ENCODE assay signal across 8 cellular contexts in the genomic region with DNA sequence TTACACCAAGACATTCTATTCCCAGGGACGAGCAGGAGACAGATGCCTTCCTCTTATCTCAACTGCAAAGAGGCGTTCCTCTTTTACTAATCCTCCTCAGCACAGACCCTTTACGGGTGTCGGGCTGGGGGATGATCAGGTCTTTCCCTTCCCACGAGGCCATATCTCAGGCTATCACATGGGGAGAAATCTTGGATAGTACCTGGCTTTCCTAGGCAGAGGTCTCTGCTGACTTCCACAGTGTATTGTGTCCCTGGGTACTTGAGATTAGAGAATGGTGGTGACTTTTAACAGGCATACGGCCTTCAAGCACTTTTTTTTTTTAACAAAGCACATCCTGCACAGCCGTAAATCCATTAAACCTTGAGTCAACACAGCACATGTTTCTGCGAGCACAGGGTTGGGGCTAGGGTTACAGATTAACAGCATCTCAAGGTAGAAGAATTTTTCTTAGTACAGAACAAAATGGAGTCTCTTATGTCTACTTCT. TPM values are rescaled to one million over a fixed set of nuclear protein-coding genes. Genes with fewer than 3 reads are reported as not detected.
DNase-seq lines count a peak whose midpoint lies in the region; ATAC-seq, FAIRE-seq and TF ChIP-seq lines count a peak whose summit lies in the region.
"Not testable (repeated sequence)": the region's sequence is repeated elsewhere in the genome, so short reads cannot be mapped to it uniquely, and the experiment has no call there.

No MANE protein-coding gene starts in this region.

- H3K79me2 ChIP-seq in HepG2 (ENCODE audit: insufficient read depth, low read length) = not testable (repeated sequence)

- POLR2A ChIA-PET in HepG2 (lab: Yijun Ruan, JAX) = not testable (repeated sequence)

- not testable (repeated sequence) for H3K36me3 ChIP-seq in SJCRH30; colonic mucosa; HepG2 (replicated peaks in 1 of 2; ENCODE audit: control insufficient read depth in 1 of 2, insufficient read depth in 2 of 2, low read length in 2 of 2)

- not testable (repeated sequence) for H3K9me3 Mint-ChIP-seq in progenitor cell of endocrine pancreas (ENCODE audit: low read depth)

- peak; percentile 56 for FAIRE-seq in HepG2 (lab: Jason Lieb, UNC)

- TF ChIP-seq EP300 in HepG2 (IDR thresholded peaks at IDR 0.05; ENCODE audit: low read depth in 2 of 2, low read length in 2 of 2) = 0 out of 4 replicates have a peak, but pooled peaks of 1 of the 2 experiments have one; percentile 15
- TF ChIP-seq EP300 in HepG2 (CRISPR knock-in tag; IDR thresholded peaks at IDR 0.05; ENCODE audit: borderline replicate concordance) = not testable (repeated sequence)

- peak overlapping the region; percentile 20 for H3K4me3 Mint-ChIP-seq in progenitor cell of endocrine pancreas (ENCODE audit: low read depth)

- H3K36me3 Mint-ChIP-seq in progenitor cell of endocrine pancreas (ENCODE audit: insufficient read depth) = not testable (repeated sequence)

- WGBS in HepG2 (ENCODE audit: low lambda C conversion rate) = under 1% methylated on average over 8 of the region's 8 CpGs

- TF ChIP-seq CTCF in colonic mucosa (IDR thresholded peaks at IDR 0.05); HepG2 (CRISPR knock-in tag; IDR thresholded peaks at IDR 0.05); progenitor cell of endocrine pancreas (IDR thresholded peaks at IDR 0.05; ENCODE audit: unreplicated experiment): not testable (repeated sequence)

- ATAC-seq in HepG2 = peak; percentile 18; the same call in 1 of the 3 replicates

- intact Hi-C loops in colonic mucosa (cut with DNase I); HepG2 (cut with micrococcal nuclease; ENCODE audit: unreplicated experiment): not testable (repeated sequence)

- not testable (repeated sequence) for TF ChIP-seq POLR2A in HepG2 (IDR thresholded peaks at IDR 0.05; ENCODE audit: insufficient read depth in 1 of 2, low read depth in 2 of 2, low read length in 2 of 2)

- peak overlapping the region; percentile 94 for H3K27ac Mint-ChIP-seq in progenitor cell of endocrine pancreas

- H3K4me2 ChIP-seq in HepG2 (ENCODE audit: low read depth, low read length) = peak overlapping the region; percentile 89

- BruUV-seq in HepG2 (replicated peaks; lab: Mats Ljungman, UMichigan) = not testable (repeated sequence)

- DNase-seq in ELF-1 (ENCODE audit: low read depth, low spot score) (peak; percentile 38), NCI-H146 treated with DMSO at 0.1 percent for 48 hours (lab: John Stamatoyannopoulos, UW; ENCODE audit: unreplicated experiment) (peak; percentile 15), NCI-H69 (lab: John Stamatoyannopoulos, UW) (peak; percentile 43), SJCRH30 (peak in 1 of 2 experiments; percentile 28), HepG2 (ENCODE audit: low spot score) (peak; percentile 40), ureter (ENCODE audit: low spot score) (peak; percentile 38)
- DNase-seq in colonic mucosa; progenitor cell of endocrine pancreas (ENCODE audit: low spot score, unreplicated experiment): not testable (repeated sequence)

- H3K4me3 ChIP-seq in SJCRH30 (peak overlapping the region; percentile 9), HepG2 (replicated peaks in 1 of 3; ENCODE audit: insufficient read depth in 1 of 3, low read depth in 2 of 3, low read length in 3 of 3) (peak overlapping the region; percentile 19 to 53 (median 31); a peak in 5 of 6 replicates)
- H3K4me3 ChIP-seq in colonic mucosa = not testable (repeated sequence)

- not testable (repeated sequence) for H3K27ac ChIP-seq in SJCRH30; HepG2 (ENCODE audit: extremely low read length, insufficient read depth, low read length)
- H3K27ac ChIP-seq in colonic mucosa = peak overlapping the region; percentile 67

- H2AFZ ChIP-seq in HepG2 (ENCODE audit: low read length) = peak overlapping the region; percentile 69

- H3K27me3 ChIP-seq in SJCRH30, colonic mucosa: not testable (repeated sequence)
- H3K27me3 ChIP-seq in HepG2 (ENCODE audit: control insufficient read depth in 1 of 2, insufficient read depth in 2 of 2, low read length in 2 of 2) = peaks cover 1 to 27% of the 10 kb centered on the region in 2 experiments; a peak in 2 of 5 replicates

- H3K4me1 ChIP-seq in SJCRH30 = not testable (repeated sequence)
- peaks cover 11% of the 10 kb centered on the region for H3K4me1 ChIP-seq in colonic mucosa
- H3K4me1 ChIP-seq in HepG2 (ENCODE audit: insufficient read depth, low read length) = peaks cover 17% of the 10 kb centered on the region

- H4K20me1 ChIP-seq in HepG2 (ENCODE audit: insufficient read depth, low read length) = not testable (repeated sequence)

- TF ChIP-seq RAD21 in HepG2 (CRISPR knock-in tag; IDR thresholded peaks at IDR 0.05) = not testable (repeated sequence)

- not testable (repeated sequence) for H3K9me3 ChIP-seq in SJCRH30 (replicated peaks); colonic mucosa; HepG2 (ENCODE audit: low read length)

- in situ Hi-C loops in HepG2 (cut with HindIII; ENCODE audit: extremely low pct_ligation_motif_present, low pct_unique_long_range_greater_than_20kb) = not testable (repeated sequence)

- peak overlapping the region in 1 of 2 donors; percentile 51 for H3K9ac ChIP-seq in colonic mucosa (ENCODE audit: low read depth in 2 of 2, low read length in 2 of 2)
- H3K9ac ChIP-seq in HepG2 (ENCODE audit: insufficient read depth, low read depth, low read length) = peak overlapping the region; percentile 38; the same call in 1 of the 2 replicates

- H3K4me1 Mint-ChIP-seq in progenitor cell of endocrine pancreas (ENCODE audit: low read depth) = peaks cover 13% of the 10 kb centered on the region

- CTCF ChIA-PET in HepG2 (lab: Yijun Ruan, JAX; ENCODE audit: low intra/inter-chr PET ratio, low total read pairs) = not testable (repeated sequence)

- not testable (repeated sequence) for H3K27me3 Mint-ChIP-seq in progenitor cell of endocrine pancreas

RNA-seq across cellular contexts. Expression of gene MYO7B, which starts 7.6 kb away (rescaled TPM):
- 2.7 and 3.7 TPM in 2 replicates for total RNA-seq in SJCRH30 (2014; rRNA removed; shearing (Covaris generic))
- 100 to 1,000 TPM; 159 to 218 TPM for total RNA-seq in colonic mucosa
- total RNA-seq in HepG2 (2016; rRNA removed; fragmentation: Illumina TruSeq; extraction: Trizol) = not detected in 2 replicates
- total RNA-seq in HepG2 (2016; cell fraction: cytosol; rRNA removed; fragmentation: Illumina TruSeq; extraction: Trizol; ENCODE audit: low read depth) = not detected in 2 replicates
- total RNA-seq in HepG2 (2016; cell fraction: insoluble cytoplasmic fraction; rRNA removed; fragmentation: Illumina TruSeq; extraction: Trizol) = not detected in 2 replicates
- total RNA-seq in HepG2 (2016; cell fraction: membrane; rRNA removed; fragmentation: Illumina TruSeq; extraction: Trizol) = not detected in 2 replicates
- total RNA-seq in HepG2 (2016; cell fraction: nucleus; rRNA removed; fragmentation: Illumina TruSeq; extraction: Trizol) = not detected in 2 replicates
- polyA plus RNA-seq in HepG2 (2011; rRNA removed) = 0.03 TPM in 1 of 2 replicates, not detected in the other
- 0.01 TPM in 1 of 2 replicates, not detected in the other for polyA plus RNA-seq in HepG2 (2011; cell fraction: cytosol; rRNA removed)
- polyA plus RNA-seq in HepG2 (2011; cell fraction: nucleus; rRNA removed) = 0.11 and 0.12 TPM in 2 replicates
- polyA plus RNA-seq in HepG2 (2012) = not detected in 2 replicates
- not detected in 2 replicates for polyA plus RNA-seq in HepG2 (2016; cell fraction: cytosol; fragmentation: Illumina TruSeq; extraction: Trizol; ENCODE audit: low read depth)
- polyA plus RNA-seq in HepG2 (2016; cell fraction: insoluble cytoplasmic fraction; fragmentation: Illumina TruSeq; extraction: Trizol; ENCODE audit: low read depth) = not detected in 2 replicates
- not detected in 2 replicates for polyA plus RNA-seq in HepG2 (2016; cell fraction: membrane; fragmentation: Illumina TruSeq; extraction: Trizol; ENCODE audit: low read depth)
- polyA plus RNA-seq in HepG2 (2016; cell fraction: nucleus; fragmentation: Illumina TruSeq; extraction: Trizol; ENCODE audit: insufficient read depth, low read depth) = not detected in 2 replicates
- polyA minus RNA-seq in HepG2 (2011; rRNA and poly(A)+ RNA removed; ENCODE audit: low replicate concordance) = 0.02 TPM in 1 of 2 replicates, not detected in the other
- polyA minus RNA-seq in HepG2 (2011; cell fraction: cytosol; rRNA and poly(A)+ RNA removed) = not detected in 2 replicates
- not detected in 2 replicates for polyA minus RNA-seq in HepG2 (2011; cell fraction: nucleus; rRNA and poly(A)+ RNA removed)
- 0.64 TPM in 1 of 2 replicates, not detected in the other for total RNA-seq in progenitor cell of endocrine pancreas
- total RNA-seq in ureter = 0.78 TPM

RNA-seq across cellular contexts. Expression of gene IWS1, which starts 16.8 kb away (rescaled TPM):
- total RNA-seq in SJCRH30 (2014; rRNA removed; shearing (Covaris generic)) = 61.1 and 66.8 TPM in 2 replicates
- 10 to 100 TPM; 32.4 to 37.8 TPM for total RNA-seq in colonic mucosa
- total RNA-seq in HepG2 (2016; rRNA removed; fragmentation: Illumina TruSeq; extraction: Trizol) = 62.3 and 90.2 TPM in 2 replicates
- total RNA-seq in HepG2 (2016; cell fraction: cytosol; rRNA removed; fragmentation: Illumina TruSeq; extraction: Trizol; ENCODE audit: low read depth) = 6.7 and 7.7 TPM in 2 replicates
- 62.9 and 85.5 TPM in 2 replicates for total RNA-seq in HepG2 (2016; cell fraction: insoluble cytoplasmic fraction; rRNA removed; fragmentation: Illumina TruSeq; extraction: Trizol)
- 17.1 and 18.1 TPM in 2 replicates for total RNA-seq in HepG2 (2016; cell fraction: membrane; rRNA removed; fragmentation: Illumina TruSeq; extraction: Trizol)
- total RNA-seq in HepG2 (2016; cell fraction: nucleus; rRNA removed; fragmentation: Illumina TruSeq; extraction: Trizol) = 52.7 and 54.8 TPM in 2 replicates
- polyA plus RNA-seq in HepG2 (2011; rRNA removed) = 25.7 and 28.9 TPM in 2 replicates
- polyA plus RNA-seq in HepG2 (2011; cell fraction: cytosol; rRNA removed) = 16.1 and 24.8 TPM in 2 replicates
- 17.9 and 22.5 TPM in 2 replicates for polyA plus RNA-seq in HepG2 (2011; cell fraction: nucleus; rRNA removed)
- polyA plus RNA-seq in HepG2 (2012) = 43.1 and 48.6 TPM in 2 replicates
- 4.3 and 4.7 TPM in 2 replicates for polyA plus RNA-seq in HepG2 (2016; cell fraction: cytosol; fragmentation: Illumina TruSeq; extraction: Trizol; ENCODE audit: low read depth)
- polyA plus RNA-seq in HepG2 (2016; cell fraction: insoluble cytoplasmic fraction; fragmentation: Illumina TruSeq; extraction: Trizol; ENCODE audit: low read depth) = 87.1 and 88.3 TPM in 2 replicates
- polyA plus RNA-seq in HepG2 (2016; cell fraction: membrane; fragmentation: Illumina TruSeq; extraction: Trizol; ENCODE audit: low read depth) = 9.9 and 10.2 TPM in 2 replicates
- 60.9 and 64.3 TPM in 2 replicates for polyA plus RNA-seq in HepG2 (2016; cell fraction: nucleus; fragmentation: Illumina TruSeq; extraction: Trizol; ENCODE audit: insufficient read depth, low read depth)
- 7.4 and 11.6 TPM in 2 replicates for polyA minus RNA-seq in HepG2 (2011; rRNA and poly(A)+ RNA removed; ENCODE audit: low replicate concordance)
- polyA minus RNA-seq in HepG2 (2011; cell fraction: cytosol; rRNA and poly(A)+ RNA removed) = 28.7 and 30.0 TPM in 2 replicates
- polyA minus RNA-seq in HepG2 (2011; cell fraction: nucleus; rRNA and poly(A)+ RNA removed) = 43.5 and 63.2 TPM in 2 replicates
- total RNA-seq in progenitor cell of endocrine pancreas = 60.4 and 61.2 TPM in 2 replicates
- total RNA-seq in ureter = 43.5 TPM

Comparison
In these comparisons a context has a peak if more than half of its experiments do, and no peak if none do; other contexts are left out.
1. RNA of gene MYO7B, which starts 7.6 kb away (total RNA-seq): 159 to 218 TPM in colonic mucosa; 2.7 to 3.7 TPM in SJCRH30, 0.78 TPM in ureter (single experiment), 0.64 TPM in progenitor cell of endocrine pancreas and not detected in HepG2; every median in the first group is over 10 times any median in the second.